9 cellular contexts compared by ENCODE assay signal in the genomic region with DNA sequence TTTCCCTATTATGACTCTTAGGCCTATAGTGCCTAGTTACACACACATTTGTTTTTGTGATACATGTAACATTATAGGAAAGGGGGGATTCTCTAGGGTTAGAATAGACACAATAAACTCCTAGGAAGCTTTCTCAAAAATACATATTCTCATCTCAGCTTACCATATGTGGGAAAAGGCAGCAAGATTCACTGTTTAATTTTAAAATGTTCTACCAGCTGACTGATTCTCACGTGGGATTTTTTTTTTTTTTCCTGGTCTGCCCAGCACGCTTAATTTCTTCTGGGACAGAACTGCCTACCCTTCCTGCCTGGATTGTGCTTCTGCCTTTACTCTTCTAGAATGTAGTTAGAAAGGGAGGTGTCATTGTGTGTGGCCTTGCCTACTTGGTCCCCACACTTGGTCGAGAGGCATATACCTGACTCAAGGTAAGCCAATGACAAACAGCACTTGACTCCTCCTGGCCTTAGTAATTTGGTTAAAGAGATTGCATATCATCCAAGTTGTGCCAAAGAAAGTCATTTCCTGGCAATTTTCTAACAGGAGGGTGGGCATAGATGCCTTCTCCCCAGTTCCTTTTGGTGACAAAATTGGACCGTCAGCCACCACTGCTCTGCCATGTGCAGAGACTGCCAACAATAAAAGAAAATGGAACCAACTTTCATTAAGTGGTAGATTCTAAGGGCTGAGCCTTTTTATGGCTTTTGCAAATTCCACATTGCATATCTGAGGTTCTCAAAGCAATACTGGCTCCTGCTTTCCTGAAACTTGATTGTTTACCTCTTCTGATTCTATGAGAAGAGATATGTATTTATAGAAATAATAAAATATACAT. TPM values are rescaled to one million over a fixed set of nuclear protein-coding genes. Genes with fewer than 3 reads are reported as not detected.
DNase-seq lines count a peak whose midpoint lies in the region; ATAC-seq and TF ChIP-seq lines count a peak whose summit lies in the region.
"Had no signal": no experiment of that assay in that cellular context is flagged by ENCODE, and none has a peak within 500 bp of the region (broad histone marks: within the 10 kb centered on the region; RNA-seq: fewer than 3 reads in every experiment).

No MANE protein-coding gene starts in this region.

- peak overlapping the region; percentile 93 to 99 (median 98) for H3K4me3 Mint-ChIP-seq in CD4-positive, CD25-positive, alpha-beta regulatory T cell
- H3K4me3 Mint-ChIP-seq in natural killer cell: peak overlapping the region; percentile 96

- peak in 1 of 3 donors; percentile 42 for DNase-seq in CD4-positive, CD25-positive, alpha-beta regulatory T cell
- DNase-seq in LHCN-M2 (ENCODE audit: low read depth) (peak; percentile 22), body of pancreas (no peak), natural killer cell (no peak), glomerular visceral epithelial cell (ENCODE audit: extremely low spot score) (no peak)
- no peak for DNase-seq in stimulated activated CD4-positive, alpha-beta T cell treated with anti-CD3 and anti-CD28 coated beads, Interleukin-4, amount 100 ng/mL, for 24 hours
- DNase-seq: retina had no signal

- H3K27ac Mint-ChIP-seq in CD4-positive, CD25-positive, alpha-beta regulatory T cell: peak overlapping the region; percentile 94 to 100 (median 98)
- peak overlapping the region; percentile 79 to 96 for H3K27ac Mint-ChIP-seq in natural killer cell

- H3K4me1 ChIP-seq in CD4-positive, CD25-positive, alpha-beta regulatory T cell (ENCODE audit: control insufficient read depth, insufficient read depth, low read length, poor library complexity, severe bottlenecking): peaks cover 31% of the 10 kb centered on the region
- H3K4me1 ChIP-seq in body of pancreas: peaks cover 39% of the 10 kb centered on the region

- no peaks in the 10 kb centered on the region for H3K36me3 Mint-ChIP-seq in CD4-positive, CD25-positive, alpha-beta regulatory T cell
- no peaks in the 10 kb centered on the region for H3K36me3 Mint-ChIP-seq in natural killer cell

- H3K27me3 Mint-ChIP-seq in CD4-positive, CD25-positive, alpha-beta regulatory T cell: no peaks in the 10 kb centered on the region
- no peaks in the 10 kb centered on the region for H3K27me3 Mint-ChIP-seq in natural killer cell (ENCODE audit: low read depth in 2 of 2)

- peaks cover 25 to 46% (median 34%) of the 10 kb centered on the region in 4 donors for H3K4me1 Mint-ChIP-seq in CD4-positive, CD25-positive, alpha-beta regulatory T cell
- H3K4me1 Mint-ChIP-seq in natural killer cell: peaks cover 28 to 29% of the 10 kb centered on the region in 2 donors

- 50 to 54% methylated on average over 4 of the region's 4 CpGs for WGBS in body of pancreas, 2 donors

- H3K9me3 ChIP-seq in CD4-positive, CD25-positive, alpha-beta regulatory T cell (ENCODE audit: control insufficient read depth in 2 of 2, low read length in 2 of 2): no peaks in the 10 kb centered on the region
- H3K9me3 ChIP-seq in body of pancreas: no peaks in the 10 kb centered on the region

- H3K36me3 ChIP-seq in CD4-positive, CD25-positive, alpha-beta regulatory T cell (ENCODE audit: control insufficient read depth, insufficient read depth, low read length): no peaks in the 10 kb centered on the region
- no peaks in the 10 kb centered on the region for H3K36me3 ChIP-seq in body of pancreas (replicated peaks in 1 of 2; ENCODE audit: insufficient read depth in 1 of 2, low read depth in 2 of 2)

- no peak for TF ChIP-seq POLR2A in body of pancreas (IDR thresholded peaks at IDR 0.05)

- peak overlapping the region; percentile 96 for H3K4me3 ChIP-seq in CD4-positive, CD25-positive, alpha-beta regulatory T cell (ENCODE audit: low read depth, low read length)
- no peak overlapping the region for H3K4me3 ChIP-seq in body of pancreas

- peak overlapping the region; percentile 78 for H3K27ac ChIP-seq in CD4-positive, CD25-positive, alpha-beta regulatory T cell (ENCODE audit: insufficient read depth, low read length, poor library complexity, severe bottlenecking)
- H3K27ac ChIP-seq in body of pancreas: peak overlapping the region; percentile 89 to 97 (median 92)

- intact Hi-C loops in body of pancreas (cut with DNase I) (no loop called here), natural killer cell (cut with micrococcal nuclease) (loop anchor here (2.0 to 10.0 kb wide), 3 partner anchors 141 to 317 kb away; no protein-coding TSS in a partner anchor)

- no peaks in the 10 kb centered on the region for H3K9me3 Mint-ChIP-seq in CD4-positive, CD25-positive, alpha-beta regulatory T cell
- H3K9me3 Mint-ChIP-seq in natural killer cell: no peaks in the 10 kb centered on the region

- TF ChIP-seq CTCF in body of pancreas (IDR thresholded peaks at IDR 0.05) (no peak), natural killer cell (IDR thresholded peaks at IDR 0.05) (no peak)

- ATAC-seq in CD4-positive, CD25-positive, alpha-beta regulatory T cell (ENCODE audit: low read depth in 2 of 2): no peak
- ATAC-seq in body of pancreas (no peak), natural killer cell (no peak), HG02588 (IDR thresholded peaks at IDR 0.05; ENCODE audit: unreplicated experiment) (no peak), GM19463 (IDR thresholded peaks at IDR 0.05; ENCODE audit: unreplicated experiment) (no peak)

- no peaks in the 10 kb centered on the region for H3K27me3 ChIP-seq in CD4-positive, CD25-positive, alpha-beta regulatory T cell (ENCODE audit: control insufficient read depth, insufficient read depth, low read length)
- no peaks in the 10 kb centered on the region for H3K27me3 ChIP-seq in body of pancreas

RNA-seq across cellular contexts. Expression of gene LEKR1, which starts 8.0 kb away (rescaled TPM):
- 0.99 TPM for total RNA-seq in CD4-positive, CD25-positive, alpha-beta regulatory T cell
- polyA plus RNA-seq in CD4-positive, CD25-positive, alpha-beta regulatory T cell: 1 to 10 TPM in 2 of 4 donors, under 1 TPM in 2; 0.44 to 2.4 (median 1.3) TPM
- total RNA-seq in LHCN-M2 (2014; rRNA removed): 0.34 and 1.5 TPM in 2 replicates
- 0.89 TPM for polyA plus RNA-seq in LHCN-M2 (2012)
- total RNA-seq in body of pancreas: 1 to 10 TPM in 1 of 2 donors, under 1 TPM in 1; 0.99 to 1.3 TPM
- total RNA-seq in natural killer cell: 1 to 10 TPM; 1.1 to 1.7 (median 1.2) TPM
